Comparison of ENCODE assay signal across 12 cellular contexts in the genomic region with DNA sequence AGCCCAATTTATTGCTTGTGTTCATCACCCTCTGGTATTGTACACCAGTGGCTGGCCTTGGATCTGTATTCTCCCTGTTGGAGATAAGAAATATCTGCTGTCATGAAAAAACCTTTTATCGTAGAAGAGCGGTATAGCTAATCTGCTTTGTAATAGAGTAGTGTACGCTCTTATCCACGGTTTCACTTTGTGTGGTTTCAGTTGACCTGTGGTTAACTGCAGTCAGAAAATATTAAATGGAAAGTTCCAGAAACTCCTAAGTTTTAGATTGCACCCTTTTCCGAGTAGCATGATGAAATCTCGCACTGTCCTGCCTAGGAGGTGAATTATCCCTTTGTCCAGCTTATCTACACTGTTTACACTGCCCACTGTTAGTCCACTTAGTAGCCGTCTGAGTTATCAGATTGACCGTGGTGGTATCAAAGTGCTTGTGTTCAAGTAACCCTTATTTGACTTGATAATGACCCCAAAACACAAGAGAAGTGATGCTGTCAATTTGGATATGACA.
DNase-seq lines count a peak whose midpoint lies in the region; TF ChIP-seq lines count a peak whose summit lies in the region.
"Had no signal": no experiment of that assay in that cellular context is flagged by ENCODE, and none has a peak within 500 bp of the region (broad histone marks: within the 10 kb centered on the region; RNA-seq: fewer than 3 reads in every experiment).

No MANE protein-coding gene starts in this region.

- H3K4me3 ChIP-seq in GM08714 (ENCODE audit: low read length) = peak overlapping the region; percentile 17; the same call in 1 of the 2 replicates
- H3K4me3 ChIP-seq in choroid plexus epithelial cell (ENCODE audit: low read depth, low read length) = peak overlapping the region; percentile 18
- peak overlapping the region in 1 of 2 experiments; percentile 23 for H3K4me3 ChIP-seq in neutrophil (ENCODE audit: low read depth in 1 of 2, low read length in 1 of 2)
- H3K4me3 ChIP-seq: lower lobe of right lung, psoas muscle had no signal

- peak; percentile 78 for DNase-seq in NCI-H146 treated with DMSO at 0.1 percent for 48 hours (lab: John Stamatoyannopoulos, UW; ENCODE audit: unreplicated experiment)
- DNase-seq in choroid plexus epithelial cell (ENCODE audit: low read depth) = peak; percentile 31
- DNase-seq in CD1c-positive myeloid dendritic cell (ENCODE audit: extremely low spot score) = no peak
- no peak for DNase-seq in substantia nigra (lab: John Stamatoyannopoulos, UW)
- DNase-seq in superior temporal gyrus (ENCODE audit: extremely low spot score) = no peak
- DNase-seq: activated CD4-positive, alpha-beta T cell treated with anti-CD3 and anti-CD28 coated beads for 4 hours; activated naive CD4-positive, alpha-beta T cell treated with anti-CD3 and anti-CD28 coated beads for 36 hours; lower lobe of right lung; NCI-H69; psoas muscle had no signal

- no peaks in the 10 kb centered on the region for H3K27me3 ChIP-seq in neutrophil

- no peaks in the 10 kb centered on the region for H3K36me3 ChIP-seq in neutrophil
- H3K36me3 ChIP-seq: lower lobe of right lung had no signal

- TF ChIP-seq CTCF in choroid plexus epithelial cell (conservative IDR thresholded peaks at IDR 0.05; ENCODE audit: low read depth, low read length) (no peak), neutrophil (IDR thresholded peaks at IDR 0.05) (no peak)

- H3K4me1 ChIP-seq in neutrophil (ENCODE audit: control insufficient read depth in 1 of 2, insufficient read depth in 1 of 2, low read depth in 1 of 2, low read length in 1 of 2) = peaks cover 50 to 78% of the 10 kb centered on the region in 2 experiments

- no peaks in the 10 kb centered on the region for H3K9me3 ChIP-seq in neutrophil
- H3K9me3 ChIP-seq: lower lobe of right lung, psoas muscle had no signal

- H3K27ac ChIP-seq in neutrophil = peak overlapping the region; percentile 66
- H3K27ac ChIP-seq in substantia nigra (ENCODE audit: low read depth, low read length, poor library complexity, severe bottlenecking) = no peak overlapping the region
- H3K27ac ChIP-seq: lower lobe of right lung, psoas muscle had no signal

Comparison
In these comparisons a context has a peak if more than half of its experiments do, and no peak if none do; other contexts are left out.
1. DNase-seq: peak in NCI-H146 treated with DMSO at 0.1 percent for 48 hours (single experiment) and choroid plexus epithelial cell (single experiment); none in CD1c-positive myeloid dendritic cell (single experiment), substantia nigra (0 of 49) and superior temporal gyrus (single experiment).